ENCODE assay signal across 8 cellular contexts in genomic region chr6:26235240-26235730, GRCh38.
DNase-seq lines count a peak whose midpoint lies in the region; ATAC-seq and TF ChIP-seq lines count a peak whose summit lies in the region.

No MANE protein-coding gene starts in this region.

- no peaks in the 10 kb centered on the region for H3K27me3 Mint-ChIP-seq in Calu3 (ENCODE audit: unreplicated experiment)
- H3K27me3 Mint-ChIP-seq in neural crest cell (ENCODE audit: low read depth), result no peaks in the 10 kb centered on the region

- H3K4me3 Mint-ChIP-seq in Calu3 (ENCODE audit: low read depth, unreplicated experiment), result peak overlapping the region; percentile 66
- H3K4me3 Mint-ChIP-seq in neural crest cell, result peak overlapping the region; percentile 90

- H3K27ac ChIP-seq in coronary artery, result peak overlapping the region; percentile 14 to 76

- peaks cover 31% of the 10 kb centered on the region for H3K4me1 Mint-ChIP-seq in Calu3 (ENCODE audit: low read depth, unreplicated experiment)
- peaks cover 35% of the 10 kb centered on the region for H3K4me1 Mint-ChIP-seq in neural crest cell

- DNase-seq in Calu3 (no peak), NB4 (ENCODE audit: low read depth) (peak; percentile 48), coronary artery (ENCODE audit: low spot score) (no peak), neural crest cell (ENCODE audit: low read depth, low spot score) (no peak)
- DNase-seq in activated CD4-positive, CD25-positive, alpha-beta regulatory T cell treated with anti-CD3 and anti-CD28 coated beads, Interleukin-2, amount 50 U/mL, for 72 hours, result no peak
- DNase-seq in activated CD8-positive, alpha-beta memory T cell treated with anti-CD3 and anti-CD28 coated beads, Interleukin-2, amount 50 U/mL, for 4 hours, result no peak

- H3K27ac Mint-ChIP-seq in Calu3 (ENCODE audit: unreplicated experiment) (peak overlapping the region; percentile 81), neural crest cell (ENCODE audit: unreplicated experiment) (peak overlapping the region; percentile 93)

- peaks cover 31% of the 10 kb centered on the region for H3K36me3 Mint-ChIP-seq in Calu3 (ENCODE audit: insufficient read depth, unreplicated experiment)
- H3K36me3 Mint-ChIP-seq in neural crest cell (ENCODE audit: low read depth), result no peaks in the 10 kb centered on the region

- no peak for TF ChIP-seq POLR2A in NB4 (IDR thresholded peaks at IDR 0.05; ENCODE audit: extremely low read depth, insufficient read length)

- H3K4me3 ChIP-seq in NB4 (ENCODE audit: low read depth, low read length), result peak overlapping the region; percentile 76
- H3K4me3 ChIP-seq in coronary artery, result peak overlapping the region; percentile 69

- ATAC-seq in GM21576 (IDR thresholded peaks at IDR 0.05; ENCODE audit: unreplicated experiment), result no peak
- ATAC-seq in HG03565 (IDR thresholded peaks at IDR 0.05; ENCODE audit: unreplicated experiment), result no peak

- TF ChIP-seq CTCF in Calu3 (IDR thresholded peaks at IDR 0.05; ENCODE audit: unreplicated experiment) (no peak), NB4 (IDR thresholded peaks at IDR 0.05; ENCODE audit: low read depth, low read length) (no peak), coronary artery (IDR thresholded peaks at IDR 0.05) (no peak), neural crest cell (conservative IDR thresholded peaks at IDR 0.05) (no peak)

- CTCF ChIA-PET in Calu3 (lab: Charles Lee), result interaction anchor here (0.5 to 3.3 kb wide), 8 partner anchors 15 to 1310 kb away, joined by 3 to 25 read pairs (median 5); a partner anchor contains a TSS

- no TSS peak for BruUV-seq in Calu3 (replicated peaks; lab: Mats Ljungman, UMichigan)

- H3K9me3 Mint-ChIP-seq in Calu3 (ENCODE audit: low read depth, unreplicated experiment) (peaks cover 2% of the 10 kb centered on the region), neural crest cell (peaks cover under 1% of the 10 kb centered on the region)

- intact Hi-C loops in Calu3 (cut with micrococcal nuclease; ENCODE audit: unreplicated experiment), result loop anchor here (2.0 kb wide), 1 partner anchor 18 kb away; a partner anchor contains a TSS
